Comparison of ENCODE assay signal across 16 cellular contexts in genomic region chr1:25166847-25167246, GRCh38.
"Had no signal": no experiment of that assay in that cellular context is flagged by ENCODE, and none has a peak within 500 bp of the region (broad histone marks: within the 10 kb centered on the region; RNA-seq: fewer than 3 reads in every experiment).

No MANE protein-coding gene starts in this region.

- DNase-seq: cortex of kidney; effector memory CD8-positive, alpha-beta T cell; kidney; left cardiac atrium; left ventricle myocardium inferior; lower lobe of right lung; mesenchymal stem cell; naive B cell; stimulated activated CD4-positive, alpha-beta T cell treated with anti-CD3 and anti-CD28 coated beads, Interleukin-12 subunit alpha, Interleukin-12 subunit beta, amount 100 ng/mL, for 4 hours; stimulated activated naive CD4-positive, alpha-beta T cell; stomach; thyroid gland; upper lobe of left lung; uterus had no signal

- H3K9me3 Mint-ChIP-seq: effector memory CD8-positive, alpha-beta T cell had no signal

- H3K9me3 ChIP-seq: left ventricle myocardium inferior, lower lobe of right lung, stomach, thyroid gland, upper lobe of left lung, uterus had no signal

- H3K27ac ChIP-seq: foreskin keratinocyte, left ventricle myocardium inferior, lower lobe of right lung, thyroid gland, upper lobe of left lung, uterus had no signal

- H3K4me3 ChIP-seq: left ventricle myocardium inferior, lower lobe of right lung, stomach, thyroid gland, upper lobe of left lung, uterus had no signal

- ATAC-seq: effector memory CD8-positive, alpha-beta T cell; left cardiac atrium; lower lobe of right lung had no signal

- H3K4me1 Mint-ChIP-seq: naive B cell had no signal

- H3K4me3 Mint-ChIP-seq: effector memory CD8-positive, alpha-beta T cell; nephron had no signal

- H3K4me1 ChIP-seq: foreskin keratinocyte, left ventricle myocardium inferior, lower lobe of right lung, thyroid gland, upper lobe of left lung, uterus had no signal

- H3K36me3 Mint-ChIP-seq: naive B cell had no signal

- H3K27me3 ChIP-seq: stomach, thyroid gland, upper lobe of left lung, uterus had no signal

- H3K36me3 ChIP-seq: left ventricle myocardium inferior, lower lobe of right lung, stomach, thyroid gland, upper lobe of left lung, uterus had no signal
